ENCODE assay signal across 8 cellular contexts in the genomic region with DNA sequence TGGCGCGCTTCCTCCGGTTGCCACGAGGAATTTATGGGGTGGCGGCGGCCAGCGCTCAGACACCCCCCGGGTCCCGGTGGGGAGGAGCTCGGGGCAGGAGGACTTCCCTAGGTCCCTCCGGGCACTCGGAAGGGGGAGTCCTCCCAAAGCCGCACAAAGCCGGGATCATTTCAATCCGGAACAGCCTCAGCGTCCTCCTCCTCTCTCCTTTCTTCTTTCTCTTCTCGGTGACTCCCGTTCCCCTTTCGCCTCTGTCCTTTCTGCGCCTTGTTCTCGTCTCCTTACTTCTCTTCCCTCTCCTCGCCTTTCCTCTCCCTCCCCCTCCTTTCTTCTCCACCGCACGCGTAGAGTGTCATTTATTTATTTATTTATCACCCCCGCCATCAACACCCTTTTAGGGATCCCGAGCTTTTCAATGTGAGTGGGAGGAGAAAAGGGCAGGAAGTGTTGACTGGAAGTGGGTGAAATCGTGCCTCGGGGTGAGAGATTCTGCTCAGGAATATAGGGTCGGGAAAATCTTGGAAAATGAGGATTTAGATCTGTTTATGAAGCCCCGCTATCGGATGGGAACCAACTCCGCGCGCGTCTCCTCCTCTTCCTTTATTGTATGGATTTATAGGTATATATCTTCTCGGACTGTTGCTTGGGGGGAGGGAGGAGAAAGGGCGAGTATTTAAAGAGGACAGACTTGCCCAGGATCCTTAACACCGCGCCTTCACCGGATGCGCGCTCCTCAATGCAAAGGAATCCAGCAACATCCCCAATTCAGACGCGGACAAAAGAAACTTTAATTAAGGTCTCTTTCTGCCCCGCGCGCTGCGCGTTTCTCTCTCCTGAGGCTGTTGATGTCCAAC. TPM values are rescaled to one million over a fixed set of nuclear protein-coding genes. Genes with fewer than 3 reads are reported as not detected.
DNase-seq lines count a peak whose midpoint lies in the region; ATAC-seq and TF ChIP-seq lines count a peak whose summit lies in the region.

No MANE protein-coding gene starts in this region.

- ATAC-seq in HG02798 (IDR thresholded peaks at IDR 0.05; ENCODE audit: poor library complexity, unreplicated experiment): no peak
- ATAC-seq in HG03354 (IDR thresholded peaks at IDR 0.05; ENCODE audit: poor library complexity, severe bottlenecking, unreplicated experiment): no peak

- H3K27ac ChIP-seq in ectodermal cell (ENCODE audit: insufficient read depth, low read depth, low read length, poor library complexity, severe bottlenecking): peak overlapping the region; percentile 89
- H3K27ac ChIP-seq in uterus: peak overlapping the region; percentile 91 to 94

- no peaks in the 10 kb centered on the region for H3K27me3 Mint-ChIP-seq in mesothelial cell of epicardium (ENCODE audit: low read depth)

- TF ChIP-seq CTCF in BE2C (IDR thresholded peaks at IDR 0.05; ENCODE audit: low read depth, low read length) (no peak), mesothelial cell of epicardium (IDR thresholded peaks at IDR 0.05; ENCODE audit: unreplicated experiment) (no peak), uterus (IDR thresholded peaks at IDR 0.05) (no peak)

- no peaks in the 10 kb centered on the region for H3K36me3 Mint-ChIP-seq in mesothelial cell of epicardium

- H3K9me3 ChIP-seq in BE2C: no peaks in the 10 kb centered on the region
- no peaks in the 10 kb centered on the region for H3K9me3 ChIP-seq in ectodermal cell (ENCODE audit: control insufficient read depth, low read length)
- no peaks in the 10 kb centered on the region for H3K9me3 ChIP-seq in uterus

- H3K27ac Mint-ChIP-seq in mesothelial cell of epicardium: peak overlapping the region; percentile 95

- TF ChIP-seq POLR2A in uterus (IDR thresholded peaks at IDR 0.05): no peak

- no peaks in the 10 kb centered on the region for H3K36me3 ChIP-seq in BE2C
- no peaks in the 10 kb centered on the region for H3K36me3 ChIP-seq in ectodermal cell (ENCODE audit: control insufficient read depth, insufficient read depth, low read length)
- no peaks in the 10 kb centered on the region for H3K36me3 ChIP-seq in uterus

- H3K4me3 ChIP-seq in BE2C (ENCODE audit: low read depth, low read length): peak overlapping the region; percentile 94
- peak overlapping the region; percentile 82 for H3K4me3 ChIP-seq in ectodermal cell (ENCODE audit: insufficient read depth, low read depth, low read length)
- peak overlapping the region; percentile 80 for H3K4me3 ChIP-seq in uterus

- 1% methylated on average over 46 to 49 of the region's 50 CpGs for WGBS in ectodermal cell, 2 experiments

- H3K27me3 ChIP-seq in BE2C (peaks cover 14% of the 10 kb centered on the region), ectodermal cell (ENCODE audit: control insufficient read depth, insufficient read depth, low read length, poor library complexity, severe bottlenecking) (no peaks in the 10 kb centered on the region), uterus (no peaks in the 10 kb centered on the region)

- DNase-seq in BE2C (peak; percentile 20), M059J (ENCODE audit: low read depth) (peak; percentile 52), mesothelial cell of epicardium (ENCODE audit: low spot score in 2 of 2, unreplicated experiment in 2 of 2) (peak in 1 of 2 experiments; percentile 63), uterus (peak; percentile 41 to 56), activated gamma-delta T cell treated with Interleukin-2 at 50 U/mL for 16 hours (no peak)

- peak overlapping the region; percentile 97 for H3K4me3 Mint-ChIP-seq in mesothelial cell of epicardium

- H3K4me1 ChIP-seq in BE2C (no peaks in the 10 kb centered on the region), ectodermal cell (ENCODE audit: control insufficient read depth, insufficient read depth, low read length) (peaks cover 18% of the 10 kb centered on the region), uterus (no peaks in the 10 kb centered on the region)

- intact Hi-C loops in uterus (cut with DNase I; ENCODE audit: low total_unique reads): no loop called here

- no peaks in the 10 kb centered on the region for H3K9me3 Mint-ChIP-seq in mesothelial cell of epicardium

- peaks cover 30% of the 10 kb centered on the region for H3K4me1 Mint-ChIP-seq in mesothelial cell of epicardium

RNA-seq across cellular contexts. Expression of gene ZNF462, which starts 2.0 kb away (rescaled TPM):
- 19.5 TPM for polyA plus RNA-seq in BE2C (2012; ENCODE audit: insufficient read depth, insufficient read length, low read depth)
- 6.6 and 17.8 TPM in 2 replicates for total RNA-seq in M059J (2014; rRNA removed; shearing (Covaris generic))
- polyA plus RNA-seq in ectodermal cell (2013, experiment 1 of 4): 64.7 TPM
- polyA plus RNA-seq in ectodermal cell (2013, experiment 2 of 4): 72.7 TPM
- 43.9 TPM for polyA plus RNA-seq in ectodermal cell (2013, experiment 3 of 4)
- polyA plus RNA-seq in ectodermal cell (2013, experiment 4 of 4): 55.4 TPM
- total RNA-seq in mesothelial cell of epicardium (139 to 154 TPM (median 140 TPM) in 3 replicates), uterus (100 to 1,000 TPM in 1 of 4 donors, 10 to 100 TPM in 3; 18.2 to 136 (median 60.1) TPM)
